ENCODE assay signal across 29 cellular contexts in genomic region chr3:190605385-190605784, GRCh38.
DNase-seq lines count a peak whose midpoint lies in the region; ATAC-seq and TF ChIP-seq lines count a peak whose summit lies in the region.
"Had no signal": no experiment of that assay in that cellular context is flagged by ENCODE, and none has a peak within 500 bp of the region (broad histone marks: within the 10 kb centered on the region; RNA-seq: fewer than 3 reads in every experiment).

No MANE protein-coding gene starts in this region.

- H3K36me3 Mint-ChIP-seq in activated T-helper 17 cell treated with anti-CD3 and anti-CD28 coated beads, Interleukin-2, amount 50 U/mL, for 72 hours (ENCODE audit: low read depth): peaks cover 57% of the 10 kb centered on the region

- no peak for TF ChIP-seq CTCF in A673 (conservative IDR thresholded peaks at IDR 0.05; ENCODE audit: low read depth, low read length)

- CTCF ChIA-PET in A673 (lab: Charles Lee): no interaction called here

- no peaks in the 10 kb centered on the region for H3K27me3 ChIP-seq in A673 (replicated peaks; ENCODE audit: insufficient read depth, low read depth, low read length, poor library complexity)
- H3K27me3 ChIP-seq: ovary had no signal

- no peaks in the 10 kb centered on the region for H3K27me3 Mint-ChIP-seq in activated T-helper 17 cell treated with anti-CD3 and anti-CD28 coated beads, Interleukin-2, amount 50 U/mL, for 72 hours
- H3K27me3 Mint-ChIP-seq: activated naive CD8-positive, alpha-beta T cell; effector memory CD8-positive, alpha-beta T cell; stimulated activated naive CD8-positive, alpha-beta T cell treated with anti-CD3 and anti-CD28 coated beads, Interleukin-15, Interleukin-2, amounts not matched to agents 100 ng/mL and 50 ng/mL, for 24 hours had no signal

- no peak for ATAC-seq in activated T-helper 17 cell treated with anti-CD3 and anti-CD28 coated beads, Interleukin-2, amount 50 U/mL, for 72 hours (replicated peaks)
- ATAC-seq: effector memory CD8-positive, alpha-beta T cell; left lobe of liver had no signal

- POLR2A ChIA-PET in A673 (lab: Charles Lee; ENCODE audit: low non-redundant PET): no interaction called here

- intact Hi-C loops in A673 (cut with micrococcal nuclease; ENCODE audit: unreplicated experiment): no loop called here

- H3K9me3 Mint-ChIP-seq in activated T-helper 17 cell treated with anti-CD3 and anti-CD28 coated beads, Interleukin-2, amount 50 U/mL, for 72 hours: peaks cover 5% of the 10 kb centered on the region

- peak; percentile 2 for DNase-seq in DMS53 (lab: John Stamatoyannopoulos, UW)
- DNase-seq in DMS53 treated with DMSO at 0.1 percent for 48 hours (lab: John Stamatoyannopoulos, UW; ENCODE audit: unreplicated experiment): no peak
- peak; percentile 43 for DNase-seq in A673 (ENCODE audit: low spot score)
- DNase-seq in MV-4-11 (lab: John Stamatoyannopoulos, UW): peak; percentile 43
- DNase-seq in A172 (ENCODE audit: low spot score): no peak
- no peak for DNase-seq in OCI-M2 (lab: John Stamatoyannopoulos, UW; ENCODE audit: unreplicated experiment)
- DNase-seq in NCI-H2107 (lab: John Stamatoyannopoulos, UW): no peak
- DNase-seq: activated CD4-positive, alpha-beta T cell treated with anti-CD3 and anti-CD28 coated beads, Interleukin-2, amount 50 U/mL, for 1 hour; activated CD8-positive, alpha-beta memory T cell treated with anti-CD3 and anti-CD28 coated beads, Interleukin-2, amount 50 U/mL, for 4 hours; activated effector memory CD4-positive, alpha-beta T cell treated with Interleukin-2 at 50 U/mL for 16 hours; Caco-2; cortex of kidney; DMS79 treated with DMSO at 0.1 percent for 48 hours; effector memory CD8-positive, alpha-beta T cell; NCI-H1105 treated with DMSO at 0.1 percent for 48 hours; NCI-H1930; NCI-H526 treated with DMSO at 0.1 percent for 48 hours; ovary; PC-9; Right ventricle myocardium superior; small intestine had no signal

- peaks cover 6% of the 10 kb centered on the region for H3K4me1 Mint-ChIP-seq in activated T-helper 17 cell treated with anti-CD3 and anti-CD28 coated beads, Interleukin-2, amount 50 U/mL, for 72 hours

- H3K36me3 ChIP-seq in A673 (ENCODE audit: insufficient read depth, low read length, poor library complexity, severe bottlenecking): peaks cover 76% of the 10 kb centered on the region
- H3K36me3 ChIP-seq: ovary had no signal

- H3K4me1 ChIP-seq in A673 (ENCODE audit: insufficient read depth, low read length, poor library complexity, severe bottlenecking): peaks cover 21% of the 10 kb centered on the region
- H3K4me1 ChIP-seq: Caco-2 had no signal

- no peak overlapping the region for H3K4me3 ChIP-seq in A673 (ENCODE audit: low read depth, low read length, poor library complexity, severe bottlenecking)
- H3K4me3 ChIP-seq: ovary, PC-9, thoracic aorta had no signal

- H3K9me3 ChIP-seq in A673 (ENCODE audit: low read depth, low read length, poor library complexity, severe bottlenecking): peaks cover 13% of the 10 kb centered on the region
- H3K9me3 ChIP-seq: Caco-2, ovary, thoracic aorta had no signal

- H3K27ac Mint-ChIP-seq in activated T-helper 17 cell treated with anti-CD3 and anti-CD28 coated beads, Interleukin-2, amount 50 U/mL, for 72 hours: peak overlapping the region; percentile 76
- H3K27ac Mint-ChIP-seq: activated naive CD8-positive, alpha-beta T cell; stimulated activated naive CD8-positive, alpha-beta T cell treated with anti-CD3 and anti-CD28 coated beads, Interleukin-15, Interleukin-2, amounts not matched to agents 100 ng/mL and 50 ng/mL, for 24 hours had no signal

- H3K4me3 Mint-ChIP-seq in activated T-helper 17 cell treated with anti-CD3 and anti-CD28 coated beads, Interleukin-2, amount 50 U/mL, for 72 hours: no peak overlapping the region
- H3K4me3 Mint-ChIP-seq: activated naive CD8-positive, alpha-beta T cell; CD14-positive monocyte; effector memory CD8-positive, alpha-beta T cell; stimulated activated naive CD8-positive, alpha-beta T cell treated with anti-CD3 and anti-CD28 coated beads, Interleukin-15, Interleukin-2, amounts not matched to agents 100 ng/mL and 50 ng/mL, for 24 hours had no signal

- BruUV-seq in A673 (replicated peaks; lab: Mats Ljungman, UMichigan): no TSS peak

- H3K27ac ChIP-seq in A673 (ENCODE audit: low read depth, low read length, poor library complexity, severe bottlenecking): peak overlapping the region; percentile 32
- H3K27ac ChIP-seq: 22Rv1, ovary, PC-9, thoracic aorta, VCaP had no signal

Comparison
In these comparisons a context has a peak if more than half of its experiments do, and no peak if none do; other contexts are left out.
1. DNase-seq: peak in DMS53 (single experiment), A673 (single experiment) and MV-4-11 (single experiment); none in DMS53 treated with DMSO at 0.1 percent for 48 hours (single experiment), A172 (single experiment), OCI-M2 (single experiment) and NCI-H2107 (single experiment).